In the genomic region with DNA sequence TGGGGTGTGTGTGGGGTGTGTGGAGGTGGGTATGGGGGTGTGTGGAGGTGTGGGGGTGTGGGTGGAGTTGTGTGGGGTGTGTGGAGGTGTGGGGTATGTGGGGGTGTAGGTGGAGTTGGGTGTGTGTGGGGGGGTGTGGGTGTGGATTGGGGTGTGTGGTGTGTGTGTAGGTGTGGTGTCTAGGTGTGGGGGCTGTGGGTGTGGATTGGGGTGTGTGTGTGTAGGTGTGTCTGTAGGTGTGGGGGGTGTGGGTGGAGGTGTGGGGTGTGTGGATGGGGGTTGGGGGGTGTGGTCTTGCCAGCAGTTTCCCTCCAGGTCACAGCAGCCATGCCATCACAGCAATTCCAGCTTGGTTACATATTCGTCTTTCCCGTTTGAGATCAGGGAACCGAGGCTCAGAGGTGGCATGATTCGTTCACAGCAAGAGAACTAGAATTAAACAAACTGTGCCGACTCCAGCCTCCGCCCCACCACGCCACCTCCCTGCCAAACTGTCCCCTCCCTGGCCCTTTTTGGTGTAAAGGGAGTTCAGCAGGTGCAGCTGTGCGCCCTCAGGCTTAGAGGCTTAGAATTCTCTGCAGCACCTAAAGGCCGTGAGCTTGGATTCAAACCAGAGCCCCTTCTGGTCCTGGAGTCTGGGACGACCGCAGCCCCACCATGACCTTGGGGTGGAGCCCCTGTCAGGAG, we compare ENCODE assay signal across 12 cellular contexts. TPM values are rescaled to one million over a fixed set of nuclear protein-coding genes. Genes with fewer than 3 reads are reported as not detected.
DNase-seq lines count a peak whose midpoint lies in the region; ATAC-seq, FAIRE-seq and TF ChIP-seq lines count a peak whose summit lies in the region.
"Not testable (repeated sequence)": the region's sequence is repeated elsewhere in the genome, so short reads cannot be mapped to it uniquely, and the experiment has no call there.
"Had no signal": no experiment of that assay in that cellular context is flagged by ENCODE, and none has a peak within 500 bp of the region (broad histone marks: within the 10 kb centered on the region; RNA-seq: fewer than 3 reads in every experiment).

No MANE protein-coding gene starts in this region.

- H3K27ac ChIP-seq in HEK293 (ENCODE audit: extremely low read depth, low read depth, low read length); endothelial cell of umbilical vein (ENCODE audit: insufficient read depth, low read depth, low read length): not testable (repeated sequence)

- H3K27me3 Mint-ChIP-seq in naive thymus-derived CD8-positive, alpha-beta T cell, result not testable (repeated sequence)

- H3K9me1 ChIP-seq in endothelial cell of umbilical vein (replicated peaks; ENCODE audit: control insufficient read depth, extremely low read depth, insufficient read depth, low read length), result not testable (repeated sequence)

- TF ChIP-seq CTCF in HEK293 (tag by site-specific recombination; IDR thresholded peaks at IDR 0.05); endothelial cell of umbilical vein (IDR thresholded peaks at IDR 0.05; ENCODE audit: extremely low read depth in 1 of 2, insufficient read depth in 1 of 2, low read depth in 1 of 2, low read length in 2 of 2): not testable (repeated sequence)

- not testable (repeated sequence) for H3K9me3 ChIP-seq in HEK293 (ENCODE audit: control insufficient read depth, insufficient read depth, low read depth, low read length); endothelial cell of umbilical vein (replicated peaks; ENCODE audit: control insufficient read depth, insufficient read depth, low read length)

- H3K4me2 ChIP-seq in endothelial cell of umbilical vein (ENCODE audit: insufficient read depth, low read length), result not testable (repeated sequence)

- not testable (repeated sequence) for H3K36me3 ChIP-seq in HEK293 (ENCODE audit: control insufficient read depth in 2 of 2, insufficient read depth in 1 of 2, low read length in 2 of 2); endothelial cell of umbilical vein (ENCODE audit: control insufficient read depth in 2 of 2, extremely low read depth in 1 of 2, insufficient read depth in 2 of 2, low read length in 2 of 2)

- H3K27ac Mint-ChIP-seq in naive thymus-derived CD8-positive, alpha-beta T cell, result peak overlapping the region in 6 of 10 donors; percentile 22 to 65 (median 47)

- dilution Hi-C loops in endothelial cell of umbilical vein (cut with MboI; ENCODE audit: extremely low pct_ligation_motif_present, low sequenced_read_pairs), result not testable (repeated sequence)

- H3K9me3 Mint-ChIP-seq in naive thymus-derived CD8-positive, alpha-beta T cell, result not testable (repeated sequence)

- peak; percentile 60 for FAIRE-seq in endothelial cell of umbilical vein (lab: Jason Lieb, UNC)

- H3K27me3 ChIP-seq in endothelial cell of umbilical vein (ENCODE audit: control insufficient read depth in 2 of 2, insufficient read depth in 2 of 2, low read length in 2 of 2), result not testable (repeated sequence)

- ATAC-seq in naive thymus-derived CD8-positive, alpha-beta T cell, result peak; percentile 64 to 72

- H4K20me1 ChIP-seq in endothelial cell of umbilical vein (replicated peaks; ENCODE audit: control insufficient read depth, extremely low read depth, insufficient read depth, low read length), result not testable (repeated sequence)

- not testable (repeated sequence) for H3K4me1 ChIP-seq in HEK293 (ENCODE audit: control insufficient read depth, insufficient read depth, low read length); endothelial cell of umbilical vein (ENCODE audit: control insufficient read depth, extremely low read depth, insufficient read depth, low read length)

- peak overlapping the region in 4 of 10 donors; percentile 26 to 33 (median 30) for H3K4me3 Mint-ChIP-seq in naive thymus-derived CD8-positive, alpha-beta T cell

- not testable (repeated sequence) for H3K79me2 ChIP-seq in endothelial cell of umbilical vein (ENCODE audit: control insufficient read depth, insufficient read depth, low read length)

- BruUV-seq in endothelial cell of umbilical vein (replicated peaks; lab: Mats Ljungman, UMichigan), result not testable (repeated sequence)

- DNase-seq in DMS53 (lab: John Stamatoyannopoulos, UW), result peak; percentile 31
- DNase-seq in NCI-H82 (lab: John Stamatoyannopoulos, UW), result peak; percentile 22
- DNase-seq in activated CD8-positive, alpha-beta memory T cell treated with anti-CD3 and anti-CD28 coated beads, Interleukin-2, amount 50 U/mL, for 48 hours, result peak; percentile 52
- not testable (repeated sequence) for DNase-seq in endothelial cell of umbilical vein (ENCODE audit: low read depth, low spot score)
- peak; percentile 18 for DNase-seq in iPS-NIHi7 (ENCODE audit: extremely low spot score)
- peak in 3 of 10 donors; percentile 32 to 34 (median 33) for DNase-seq in naive thymus-derived CD8-positive, alpha-beta T cell
- DNase-seq in ureter (ENCODE audit: low spot score), result peak; percentile 44

- peaks cover 0 to 11% (median 2%) of the 10 kb centered on the region in 3 donors for H3K36me3 Mint-ChIP-seq in naive thymus-derived CD8-positive, alpha-beta T cell

- H2AFZ ChIP-seq in endothelial cell of umbilical vein (ENCODE audit: low read depth, low read length), result not testable (repeated sequence)

- CTCF ChIA-PET in HEK293 (lab: Yijun Ruan, JAX); endothelial cell of umbilical vein (lab: Charles Lee): not testable (repeated sequence)

- not testable (repeated sequence) for H3K4me1 Mint-ChIP-seq in naive thymus-derived CD8-positive, alpha-beta T cell

- TF ChIP-seq POLR2A in endothelial cell of umbilical vein (IDR thresholded peaks at IDR 0.05; ENCODE audit: low read depth, low read length), result not testable (repeated sequence)

- not testable (repeated sequence) for H3K9ac ChIP-seq in endothelial cell of umbilical vein (replicated peaks; ENCODE audit: extremely low read depth, insufficient read depth, low read length)

- H3K4me3 ChIP-seq in HEK293 (ENCODE audit: low read depth, low read length); endothelial cell of umbilical vein (replicated peaks in 1 of 3; ENCODE audit: insufficient read depth in 1 of 3, low read depth in 1 of 3, low read length in 3 of 3): not testable (repeated sequence)

- POLR2A ChIA-PET in HEK293 (lab: Yijun Ruan, JAX); endothelial cell of umbilical vein (lab: Charles Lee); naive thymus-derived CD8-positive, alpha-beta T cell (lab: Charles Lee): not testable (repeated sequence)

- intact Hi-C loops in endothelial cell of umbilical vein (cut with micrococcal nuclease), result not testable (repeated sequence)

TF ChIP-seq in HEK293, 187 proteins besides CTCF, POLR2A, EP300 and RAD21:
- TF ChIP-seq KLF1 (tag by site-specific recombination; IDR thresholded peaks at IDR 0.05) (peak; percentile 55; the same call in 1 of the 2 replicates), KLF8 (tag by site-specific recombination; IDR thresholded peaks at IDR 0.05) (0 out of 2 replicates have a peak, but pooled peaks have one; percentile 59)
TF ChIP-seq in HEK293: peak in this region for 2; not testable (repeated sequence) for 185.

RNA-seq across cellular contexts. Expression of a gene that starts 33.3 kb away (rescaled TPM):
- total RNA-seq in endothelial cell of umbilical vein, result not detected in 2 replicates
- polyA plus RNA-seq in endothelial cell of umbilical vein, result not detected in 2 replicates
- polyA plus RNA-seq in endothelial cell of umbilical vein (2011; cell fraction: cytosol; rRNA removed), result not detected in 2 replicates
- polyA plus RNA-seq in endothelial cell of umbilical vein (2011; cell fraction: nucleus; rRNA removed), result not detected in 2 replicates
- polyA plus RNA-seq in endothelial cell of umbilical vein (2012), result not detected in 2 replicates
- not detected in 2 replicates for polyA minus RNA-seq in endothelial cell of umbilical vein
- not detected for polyA minus RNA-seq in endothelial cell of umbilical vein (2011; cell fraction: cytosol; rRNA and poly(A)+ RNA removed)
- not detected in 2 replicates for polyA minus RNA-seq in endothelial cell of umbilical vein (2011; cell fraction: nucleus; rRNA and poly(A)+ RNA removed)
- total RNA-seq in naive thymus-derived CD8-positive, alpha-beta T cell, result not detected
- not detected for polyA plus RNA-seq in naive thymus-derived CD8-positive, alpha-beta T cell
- total RNA-seq in ureter, result not detected
- total RNA-seq: activated T-cell treated with anti-CD3 and anti-CD28 coated beads, Interleukin-2, amount 50 U/mL, for 72 hours; mesothelial cell of epicardium; temporal lobe had no signal
- polyA plus RNA-seq: BJ had no signal
